ENCODE assay signal across 9 cellular contexts in genomic region chr9:134689320-134690181, GRCh38. TPM values are rescaled to one million over a fixed set of nuclear protein-coding genes. Genes with fewer than 3 reads are reported as not detected.
DNase-seq lines count a peak whose midpoint lies in the region; ATAC-seq and TF ChIP-seq lines count a peak whose summit lies in the region.
"Had no signal": no experiment of that assay in that cellular context is flagged by ENCODE, and none has a peak within 500 bp of the region (broad histone marks: within the 10 kb centered on the region; RNA-seq: fewer than 3 reads in every experiment).

No MANE protein-coding gene starts in this region.

- H3K36me3 ChIP-seq in cardiac muscle cell (no peaks in the 10 kb centered on the region), prostate gland (no peaks in the 10 kb centered on the region)

- DNase-seq in DMS114 treated with DMSO at 0.1 percent for 48 hours (lab: John Stamatoyannopoulos, UW; ENCODE audit: unreplicated experiment) (peak; percentile 9), HFF-Myc (ENCODE audit: extremely low read depth, low read depth) (no peak), cardiac muscle cell (ENCODE audit: low read depth in 1 of 2, low spot score in 1 of 2) (peak; percentile 67 to 69), prostate gland (ENCODE audit: low spot score) (peak; percentile 52), NCI-H2081 (lab: John Stamatoyannopoulos, UW) (no peak)
- DNase-seq in activated T-cell treated with anti-CD3 and anti-CD28 coated beads, Interleukin-2, amount 50 U/mL, for 24 hours, result peak; percentile 37

- peaks cover 7% of the 10 kb centered on the region for H3K4me1 Mint-ChIP-seq in activated T-cell treated with anti-CD3 and anti-CD28 coated beads, Interleukin-2, amount 50 U/mL, for 24 hours (ENCODE audit: low read depth)
- H3K4me1 Mint-ChIP-seq in stimulated activated memory B cell treated with anti-CD40 and anti-IgM and Interleukin-4, amounts not matched to agents 10 μg/mL and 1 μg/mL and 100 μg/mL, for 72 hours, result no peaks in the 10 kb centered on the region

- no peak for ATAC-seq in GM18867 (IDR thresholded peaks at IDR 0.05; ENCODE audit: unreplicated experiment)
- ATAC-seq in stimulated activated memory B cell treated with anti-CD40 and anti-IgM and Interleukin-4, amounts not matched to agents 10 μg/mL and 1 μg/mL and 100 μg/mL, for 72 hours, result no peak

- H3K27ac ChIP-seq in cardiac muscle cell, result no peak overlapping the region
- no peak overlapping the region for H3K27ac ChIP-seq in prostate gland

- no peaks in the 10 kb centered on the region for H3K27me3 Mint-ChIP-seq in activated T-cell treated with anti-CD3 and anti-CD28 coated beads, Interleukin-2, amount 50 U/mL, for 24 hours
- peaks cover 15% of the 10 kb centered on the region for H3K27me3 Mint-ChIP-seq in stimulated activated memory B cell treated with anti-CD40 and anti-IgM and Interleukin-4, amounts not matched to agents 10 μg/mL and 1 μg/mL and 100 μg/mL, for 72 hours

- H3K4me3 ChIP-seq in HFF-Myc (replicated peaks; ENCODE audit: low read depth, low read length) (no peak overlapping the region), cardiac muscle cell (no peak overlapping the region), prostate gland (no peak overlapping the region)

- H3K9me3 ChIP-seq in cardiac muscle cell (ENCODE audit: low read depth), result no peaks in the 10 kb centered on the region
- H3K9me3 ChIP-seq in prostate gland, result no peaks in the 10 kb centered on the region

- H3K4me1 ChIP-seq in cardiac muscle cell (ENCODE audit: low read depth), result peaks cover 29% of the 10 kb centered on the region
- no peaks in the 10 kb centered on the region for H3K4me1 ChIP-seq in prostate gland (replicated peaks)

- H3K4me3 Mint-ChIP-seq in activated T-cell treated with anti-CD3 and anti-CD28 coated beads, Interleukin-2, amount 50 U/mL, for 24 hours, result no peak overlapping the region
- H3K4me3 Mint-ChIP-seq in stimulated activated memory B cell treated with anti-CD40 and anti-IgM and Interleukin-4, amounts not matched to agents 10 μg/mL and 1 μg/mL and 100 μg/mL, for 72 hours, result no peak overlapping the region
- H3K4me3 Mint-ChIP-seq: T-helper 1 cell treated with Interleukin-12 subunit alpha and Interleukin-12 subunit beta and Interleukin-4 antibody, amounts not matched to agents 30 μg/mL and 1 μg/mL, for 36 hours had no signal

- H3K36me3 Mint-ChIP-seq in activated T-cell treated with anti-CD3 and anti-CD28 coated beads, Interleukin-2, amount 50 U/mL, for 24 hours (ENCODE audit: low read depth), result no peaks in the 10 kb centered on the region
- no peaks in the 10 kb centered on the region for H3K36me3 Mint-ChIP-seq in stimulated activated memory B cell treated with anti-CD40 and anti-IgM and Interleukin-4, amounts not matched to agents 10 μg/mL and 1 μg/mL and 100 μg/mL, for 72 hours

- TF ChIP-seq POLR2A in prostate gland (IDR thresholded peaks at IDR 0.05), result no peak

- intact Hi-C loops in prostate gland (cut with DNase I), result no loop called here

- H3K27me3 ChIP-seq in cardiac muscle cell (no peaks in the 10 kb centered on the region), prostate gland (replicated peaks; ENCODE audit: insufficient read depth) (no peaks in the 10 kb centered on the region)

- no peak overlapping the region for H3K27ac Mint-ChIP-seq in activated T-cell treated with anti-CD3 and anti-CD28 coated beads, Interleukin-2, amount 50 U/mL, for 24 hours
- H3K27ac Mint-ChIP-seq in stimulated activated memory B cell treated with anti-CD40 and anti-IgM and Interleukin-4, amounts not matched to agents 10 μg/mL and 1 μg/mL and 100 μg/mL, for 72 hours, result no peak overlapping the region
- H3K27ac Mint-ChIP-seq: T-helper 1 cell treated with Interleukin-12 subunit alpha and Interleukin-12 subunit beta and Interleukin-4 antibody, amounts not matched to agents 30 μg/mL and 1 μg/mL, for 36 hours had no signal

- no peaks in the 10 kb centered on the region for H3K9me3 Mint-ChIP-seq in activated T-cell treated with anti-CD3 and anti-CD28 coated beads, Interleukin-2, amount 50 U/mL, for 24 hours
- no peaks in the 10 kb centered on the region for H3K9me3 Mint-ChIP-seq in stimulated activated memory B cell treated with anti-CD40 and anti-IgM and Interleukin-4, amounts not matched to agents 10 μg/mL and 1 μg/mL and 100 μg/mL, for 72 hours
- H3K9me3 Mint-ChIP-seq: T-helper 1 cell treated with Interleukin-12 subunit alpha and Interleukin-12 subunit beta and Interleukin-4 antibody, amounts not matched to agents 30 μg/mL and 1 μg/mL, for 36 hours had no signal

- TF ChIP-seq CTCF in HFF-Myc (IDR thresholded peaks at IDR 0.05; ENCODE audit: low read depth, low read length, missing control alignments), result peak; percentile 87
- peak; percentile 83 for TF ChIP-seq CTCF in cardiac muscle cell (IDR thresholded peaks at IDR 0.05; ENCODE audit: low read depth, low read length)
- peak; percentile 55 to 88 (median 77) for TF ChIP-seq CTCF in prostate gland (IDR thresholded peaks at IDR 0.05)

- WGBS in prostate gland, result 42% methylated on average over 17 of the region's 20 CpGs

RNA-seq across cellular contexts. Expression of gene COL5A1, which starts 47.9 kb away (rescaled TPM):
- 75.5 and 129 TPM in 2 replicates for total RNA-seq in cardiac muscle cell
- polyA plus RNA-seq in cardiac muscle cell, result 34.5 and 50.7 TPM in 2 replicates
- total RNA-seq in prostate gland, result 10 to 100 TPM; 16.9 to 36.0 TPM

Comparison
In these comparisons a context has a peak if more than half of its experiments do, and no peak if none do; other contexts are left out.
1. DNase-seq: peak in DMS114 treated with DMSO at 0.1 percent for 48 hours (single experiment), activated T-cell treated with anti-CD3 and anti-CD28 coated beads, Interleukin-2, amount 50 U/mL, for 24 hours (single experiment), cardiac muscle cell (2 of 2) and prostate gland (single experiment); none in HFF-Myc (single experiment) and NCI-H2081 (0 of 2).
2. Peak in every context shown above with its lines, with median percentiles within 50 percentile points of each other: CTCF ChIP-seq.